10 cellular contexts compared by ENCODE assay signal in the genomic region with DNA sequence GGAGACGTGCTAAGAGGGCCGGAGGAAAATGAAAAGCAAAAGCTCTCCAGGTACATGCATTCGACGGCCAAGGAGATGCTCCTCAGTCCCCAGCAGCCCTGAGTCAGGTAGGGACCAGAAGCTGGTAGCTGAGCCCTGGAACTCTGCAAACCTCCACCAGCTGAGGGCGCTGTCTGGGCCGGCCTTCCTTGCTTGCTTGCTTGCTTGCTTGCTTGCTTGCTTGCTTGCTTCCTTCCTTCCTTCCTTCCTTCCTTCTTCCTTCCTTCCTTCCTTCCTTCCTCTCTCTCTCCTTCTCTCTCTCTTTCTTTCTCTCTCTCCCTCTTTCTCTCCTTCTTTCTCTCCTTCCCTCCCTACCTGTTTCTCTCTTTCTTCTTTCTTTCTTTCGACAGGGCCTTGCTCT.
DNase-seq lines count a peak whose midpoint lies in the region; ATAC-seq and TF ChIP-seq lines count a peak whose summit lies in the region.
"Had no signal": no experiment of that assay in that cellular context is flagged by ENCODE, and none has a peak within 500 bp of the region (broad histone marks: within the 10 kb centered on the region; RNA-seq: fewer than 3 reads in every experiment).

No MANE protein-coding gene starts in this region.

- H3K4me1 Mint-ChIP-seq in WTC11 = peaks cover 6% of the 10 kb centered on the region

- peak; percentile 78 for ATAC-seq in WTC11
- no peak for ATAC-seq in GM21529 (IDR thresholded peaks at IDR 0.05; ENCODE audit: unreplicated experiment)
- ATAC-seq in gastroesophageal sphincter = no peak
- ATAC-seq in aorta (ENCODE audit: low FRiP score) = no peak

- no peaks in the 10 kb centered on the region for H3K4me1 ChIP-seq in gastroesophageal sphincter
- no peaks in the 10 kb centered on the region for H3K4me1 ChIP-seq in aorta (ENCODE audit: control insufficient read depth in 1 of 2, insufficient read depth in 2 of 2, low read length in 2 of 2)
- H3K4me1 ChIP-seq: parathyroid adenoma had no signal

- H3K4me3 ChIP-seq in AG04449 (ENCODE audit: low read depth, low read length) (no peak overlapping the region), gastroesophageal sphincter (no peak overlapping the region), aorta (ENCODE audit: low read length in 2 of 2) (no peak overlapping the region)

- H3K9me3 Mint-ChIP-seq in WTC11 = no peaks in the 10 kb centered on the region
- H3K9me3 Mint-ChIP-seq: IgD-negative memory B cell had no signal

- WGBS in gastroesophageal sphincter (ENCODE audit: low coverage in 1 of 2), 2 donors = 69 to 86% methylated on average over 3 to 5 of the region's 7 CpGs
- WGBS in aorta, 2 donors = 83 to 88% methylated on average over 7 of the region's 7 CpGs

- no peaks in the 10 kb centered on the region for H3K36me3 Mint-ChIP-seq in WTC11

- no peak for TF ChIP-seq POLR2A in gastroesophageal sphincter (IDR thresholded peaks at IDR 0.05)

- TF ChIP-seq CTCF in AG04449 (IDR thresholded peaks at IDR 0.05; ENCODE audit: insufficient read depth, low read length, missing control alignments) = peak; percentile 34
- peak; percentile 5 for TF ChIP-seq CTCF in GM13976 (IDR thresholded peaks at IDR 0.05; ENCODE audit: borderline replicate concordance, control extremely low read depth, extremely low read depth, insufficient read depth, missing control alignments)
- no peak for TF ChIP-seq CTCF in WTC11 (IDR thresholded peaks at IDR 0.05)
- no peak for TF ChIP-seq CTCF in gastroesophageal sphincter (IDR thresholded peaks at IDR 0.05)

- intact Hi-C loops in aorta (cut with DNase I) = loop anchor here (2.0 to 10.0 kb wide), 5 partner anchors 156 to 570 kb away; a partner anchor contains a TSS

- DNase-seq in AG04449 (ENCODE audit: low read depth, low spot score) = no peak
- peak; percentile 44 for DNase-seq in GM13976 (ENCODE audit: low spot score)
- peak; percentile 78 for DNase-seq in WTC11 (ENCODE audit: low spot score)
- peak; percentile 63 for DNase-seq in iPS-NIHi7 (ENCODE audit: extremely low spot score)
- DNase-seq in aorta = no peak
- no peak for DNase-seq in NCI-H446 treated with DMSO at 0.1 percent for 48 hours (lab: John Stamatoyannopoulos, UW)

- H3K27ac Mint-ChIP-seq in WTC11 = no peak overlapping the region
- H3K27ac Mint-ChIP-seq: IgD-negative memory B cell had no signal

- CTCF ChIA-PET in AG04449 (lab: Yijun Ruan, JAX) = interaction anchor here (0.6 to 6.6 kb wide), 36 partner anchors 9 to 770 kb away, joined by 3 to 128 read pairs (median 8); a partner anchor contains a TSS
- CTCF ChIA-PET in WTC11 (lab: Charles Lee) = interaction anchor here (0.7 to 11.1 kb wide), 68 partner anchors 9 to 411 kb away, joined by 3 to 276 read pairs (median 6); a partner anchor contains a TSS

- POLR2A ChIA-PET in AG04449 (lab: Yijun Ruan, JAX) (no interaction called here), WTC11 (lab: Charles Lee) (no interaction called here)

- peaks cover 12% of the 10 kb centered on the region for H3K27me3 Mint-ChIP-seq in WTC11 (ENCODE audit: low read depth)

- H3K27me3 ChIP-seq in gastroesophageal sphincter (no peaks in the 10 kb centered on the region), aorta (ENCODE audit: control insufficient read depth in 1 of 2, insufficient read depth in 2 of 2, low read length in 1 of 2) (no peaks in the 10 kb centered on the region)

- no peak overlapping the region for H3K4me3 Mint-ChIP-seq in WTC11
- H3K4me3 Mint-ChIP-seq: IgD-negative memory B cell had no signal

- in situ Hi-C loops in GM13976 (cut with MboI; ENCODE audit: low sequenced_read_pairs, unreplicated experiment) = loop anchor here (10.0 kb wide), 1 partner anchor 280 kb away; no protein-coding TSS in a partner anchor

- TF ChIP-seq EP300 in gastroesophageal sphincter (IDR thresholded peaks at IDR 0.05) = no peak

- H3K36me3 ChIP-seq in gastroesophageal sphincter = no peaks in the 10 kb centered on the region
- H3K36me3 ChIP-seq in aorta (ENCODE audit: control insufficient read depth in 1 of 2, insufficient read depth in 2 of 2, low read length in 1 of 2) = no peaks in the 10 kb centered on the region

- H3K27ac ChIP-seq in gastroesophageal sphincter = no peak overlapping the region
- H3K27ac ChIP-seq in aorta (ENCODE audit: low read depth in 1 of 2, low read length in 2 of 2) = no peak overlapping the region
- H3K27ac ChIP-seq: parathyroid adenoma had no signal

- H3K9me3 ChIP-seq in gastroesophageal sphincter = no peaks in the 10 kb centered on the region
- H3K9me3 ChIP-seq in aorta (ENCODE audit: control insufficient read depth, low read length) = no peaks in the 10 kb centered on the region

TF ChIP-seq in WTC11, 78 proteins besides CTCF, POLR2A, EP300 and RAD21 (continues in another document):
- TF ChIP-seq, protein P1, sequence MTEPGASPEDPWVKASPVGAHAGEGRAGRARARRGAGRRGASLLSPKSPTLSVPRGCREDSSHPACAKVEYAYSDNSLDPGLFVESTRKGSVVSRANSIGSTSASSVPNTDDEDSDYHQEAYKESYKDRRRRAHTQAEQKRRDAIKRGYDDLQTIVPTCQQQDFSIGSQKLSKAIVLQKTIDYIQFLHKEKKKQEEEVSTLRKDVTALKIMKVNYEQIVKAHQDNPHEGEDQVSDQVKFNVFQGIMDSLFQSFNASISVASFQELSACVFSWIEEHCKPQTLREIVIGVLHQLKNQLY (CRISPR knock-in tag; IDR thresholded peaks at IDR 0.05) = no peak
- TF ChIP-seq GTF2I (CRISPR knock-in tag; conservative IDR thresholded peaks at IDR 0.05) (no peak), NFE2L1 (CRISPR knock-in tag; IDR thresholded peaks at IDR 0.05) (no peak), ESRRA (CRISPR knock-in tag; IDR thresholded peaks at IDR 0.05; ENCODE audit: borderline replicate concordance) (no peak)
- TF ChIP-seq, protein P2, sequence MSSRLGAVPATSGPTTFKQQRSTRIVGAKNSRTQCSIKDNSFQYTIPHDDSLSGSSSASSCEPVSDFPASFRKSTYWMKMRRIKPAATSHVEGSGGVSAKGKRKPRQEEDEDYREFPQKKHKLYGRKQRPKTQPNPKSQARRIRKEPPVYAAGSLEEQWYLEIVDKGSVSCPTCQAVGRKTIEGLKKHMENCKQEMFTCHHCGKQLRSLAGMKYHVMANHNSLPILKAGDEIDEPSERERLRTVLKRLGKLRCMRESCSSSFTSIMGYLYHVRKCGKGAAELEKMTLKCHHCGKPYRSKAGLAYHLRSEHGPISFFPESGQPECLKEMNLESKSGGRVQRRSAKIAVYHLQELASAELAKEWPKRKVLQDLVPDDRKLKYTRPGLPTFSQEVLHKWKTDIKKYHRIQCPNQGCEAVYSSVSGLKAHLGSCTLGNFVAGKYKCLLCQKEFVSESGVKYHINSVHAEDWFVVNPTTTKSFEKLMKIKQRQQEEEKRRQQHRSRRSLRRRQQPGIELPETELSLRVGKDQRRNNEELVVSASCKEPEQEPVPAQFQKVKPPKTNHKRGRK (CRISPR knock-in tag; IDR thresholded peaks at IDR 0.05; ENCODE audit: borderline replicate concordance) = peak; percentile 82; the same call in 1 of the 2 replicates
- TF ChIP-seq, protein P3, sequence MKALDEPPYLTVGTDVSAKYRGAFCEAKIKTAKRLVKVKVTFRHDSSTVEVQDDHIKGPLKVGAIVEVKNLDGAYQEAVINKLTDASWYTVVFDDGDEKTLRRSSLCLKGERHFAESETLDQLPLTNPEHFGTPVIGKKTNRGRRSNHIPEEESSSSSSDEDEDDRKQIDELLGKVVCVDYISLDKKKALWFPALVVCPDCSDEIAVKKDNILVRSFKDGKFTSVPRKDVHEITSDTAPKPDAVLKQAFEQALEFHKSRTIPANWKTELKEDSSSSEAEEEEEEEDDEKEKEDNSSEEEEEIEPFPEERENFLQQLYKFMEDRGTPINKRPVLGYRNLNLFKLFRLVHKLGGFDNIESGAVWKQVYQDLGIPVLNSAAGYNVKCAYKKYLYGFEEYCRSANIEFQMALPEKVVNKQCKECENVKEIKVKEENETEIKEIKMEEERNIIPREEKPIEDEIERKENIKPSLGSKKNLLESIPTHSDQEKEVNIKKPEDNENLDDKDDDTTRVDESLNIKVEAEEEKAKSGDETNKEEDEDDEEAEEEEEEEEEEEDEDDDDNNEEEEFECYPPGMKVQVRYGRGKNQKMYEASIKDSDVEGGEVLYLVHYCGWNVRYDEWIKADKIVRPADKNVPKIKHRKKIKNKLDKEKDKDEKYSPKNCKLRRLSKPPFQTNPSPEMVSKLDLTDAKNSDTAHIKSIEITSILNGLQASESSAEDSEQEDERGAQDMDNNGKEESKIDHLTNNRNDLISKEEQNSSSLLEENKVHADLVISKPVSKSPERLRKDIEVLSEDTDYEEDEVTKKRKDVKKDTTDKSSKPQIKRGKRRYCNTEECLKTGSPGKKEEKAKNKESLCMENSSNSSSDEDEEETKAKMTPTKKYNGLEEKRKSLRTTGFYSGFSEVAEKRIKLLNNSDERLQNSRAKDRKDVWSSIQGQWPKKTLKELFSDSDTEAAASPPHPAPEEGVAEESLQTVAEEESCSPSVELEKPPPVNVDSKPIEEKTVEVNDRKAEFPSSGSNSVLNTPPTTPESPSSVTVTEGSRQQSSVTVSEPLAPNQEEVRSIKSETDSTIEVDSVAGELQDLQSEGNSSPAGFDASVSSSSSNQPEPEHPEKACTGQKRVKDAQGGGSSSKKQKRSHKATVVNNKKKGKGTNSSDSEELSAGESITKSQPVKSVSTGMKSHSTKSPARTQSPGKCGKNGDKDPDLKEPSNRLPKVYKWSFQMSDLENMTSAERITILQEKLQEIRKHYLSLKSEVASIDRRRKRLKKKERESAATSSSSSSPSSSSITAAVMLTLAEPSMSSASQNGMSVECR (CRISPR knock-in tag; IDR thresholded peaks at IDR 0.05; ENCODE audit: borderline replicate concordance) = no peak
- TF ChIP-seq, protein P4, sequence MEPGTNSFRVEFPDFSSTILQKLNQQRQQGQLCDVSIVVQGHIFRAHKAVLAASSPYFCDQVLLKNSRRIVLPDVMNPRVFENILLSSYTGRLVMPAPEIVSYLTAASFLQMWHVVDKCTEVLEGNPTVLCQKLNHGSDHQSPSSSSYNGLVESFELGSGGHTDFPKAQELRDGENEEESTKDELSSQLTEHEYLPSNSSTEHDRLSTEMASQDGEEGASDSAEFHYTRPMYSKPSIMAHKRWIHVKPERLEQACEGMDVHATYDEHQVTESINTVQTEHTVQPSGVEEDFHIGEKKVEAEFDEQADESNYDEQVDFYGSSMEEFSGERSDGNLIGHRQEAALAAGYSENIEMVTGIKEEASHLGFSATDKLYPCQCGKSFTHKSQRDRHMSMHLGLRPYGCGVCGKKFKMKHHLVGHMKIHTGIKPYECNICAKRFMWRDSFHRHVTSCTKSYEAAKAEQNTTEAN (CRISPR knock-in tag; IDR thresholded peaks at IDR 0.05) = no peak

Comparison
In these comparisons a context has a peak if more than half of its experiments do, and no peak if none do; other contexts are left out.
1. DNase-seq: peak in GM13976 (single experiment), WTC11 (single experiment) and iPS-NIHi7 (single experiment); none in AG04449 (single experiment), aorta (0 of 2) and NCI-H446 treated with DMSO at 0.1 percent for 48 hours (single experiment).
2. CTCF ChIP-seq: peak in AG04449 (single experiment) and GM13976 (single experiment); none in WTC11 (single experiment) and gastroesophageal sphincter (0 of 4).